In the genomic region with DNA sequence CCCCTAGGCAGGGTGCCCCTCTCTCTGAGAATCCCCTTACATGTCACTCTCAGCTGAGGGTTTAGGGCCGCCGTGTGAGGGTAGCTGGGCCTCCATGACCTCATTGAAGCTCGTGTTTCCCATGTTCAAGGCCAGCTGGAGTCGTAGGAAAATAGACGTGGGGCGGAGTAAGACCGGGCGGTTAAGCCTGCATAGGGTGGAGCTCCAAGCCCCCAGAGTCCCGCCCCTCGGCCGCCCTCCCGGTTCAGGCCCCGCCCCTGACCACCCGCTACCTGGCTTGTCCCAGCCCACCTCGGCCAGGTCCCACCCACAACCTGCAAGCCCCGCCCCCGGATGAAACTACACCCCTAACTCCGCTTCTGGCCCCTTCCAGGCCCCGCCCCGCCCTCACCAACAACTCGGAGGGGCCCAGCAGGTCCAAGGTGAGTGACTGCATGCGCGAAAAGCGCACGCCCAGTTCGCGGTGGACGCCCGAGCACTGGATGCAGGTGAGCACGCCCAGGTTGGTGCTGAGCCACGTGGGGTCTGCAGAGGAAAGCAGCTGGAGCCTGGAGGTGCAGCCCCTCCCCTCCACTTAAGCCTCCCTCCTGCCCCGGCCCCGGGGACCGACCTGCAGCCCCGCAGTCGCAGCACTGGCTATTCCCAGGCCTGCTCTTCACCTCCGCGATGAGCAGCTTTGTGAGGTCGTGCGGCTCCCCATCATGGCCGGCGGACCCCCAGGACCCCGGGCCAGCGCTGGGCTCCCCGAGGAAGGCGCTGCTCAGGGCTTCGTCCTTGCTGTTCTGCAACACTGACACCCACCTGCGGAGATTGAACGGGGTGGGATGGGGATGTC, we compare ENCODE assay signal across 11 cellular contexts. TPM values are rescaled to one million over a fixed set of nuclear protein-coding genes. Genes with fewer than 3 reads are reported as not detected.
DNase-seq lines count a peak whose midpoint lies in the region; ATAC-seq, FAIRE-seq and TF ChIP-seq lines count a peak whose summit lies in the region.
"Had no signal": no experiment of that assay in that cellular context is flagged by ENCODE, and none has a peak within 500 bp of the region (broad histone marks: within the 10 kb centered on the region; RNA-seq: fewer than 3 reads in every experiment).

No MANE protein-coding gene starts in this region.

- no peak for FAIRE-seq in D721Med (lab: Jason Lieb, UNC)

- no peaks in the 10 kb centered on the region for H3K79me1 ChIP-seq in mesendoderm (ENCODE audit: low read length)

- WGBS in mesendoderm (ENCODE audit: extremely low coverage, insufficient coverage, low lambda C conversion rate), result no CpG with 5 or more reads among the region's 49 CpGs

- H2AK5ac ChIP-seq in mesendoderm (ENCODE audit: low read length), result no peak overlapping the region

- H4K8ac ChIP-seq in mesendoderm (ENCODE audit: low read depth, low read length), result no peak overlapping the region

- H3K4me3 ChIP-seq in mesendoderm (ENCODE audit: low read length), result no peak overlapping the region
- H3K4me3 ChIP-seq in coronary artery, result no peak overlapping the region

- H3K56ac ChIP-seq in mesendoderm (ENCODE audit: low read length), result no peak overlapping the region

- H3K23ac ChIP-seq in mesendoderm (ENCODE audit: low read length), result no peak overlapping the region

- H3K4me1 ChIP-seq in mesendoderm (ENCODE audit: control insufficient read depth, low read depth, low read length), result no peaks in the 10 kb centered on the region

- peak in 5 of 6 experiments; percentile 2 to 55 (median 34) for DNase-seq in stimulated activated naive CD4-positive, alpha-beta T cell (lab: John Stamatoyannopoulos, UW)
- no peak for DNase-seq in stimulated activated naive CD4-positive, alpha-beta T cell treated with Interleukin-2 at 50 U/mL for 16 hours (lab: John Stamatoyannopoulos, UW)
- DNase-seq in amniotic epithelial cell (ENCODE audit: low read depth), result peak; percentile 40
- DNase-seq in mesendoderm, result peak; percentile 91
- DNase-seq in D721Med (ENCODE audit: insufficient read length, low spot score), result no peak
- DNase-seq in pons (ENCODE audit: low spot score), result no peak
- DNase-seq in coronary artery (ENCODE audit: low spot score), result no peak
- DNase-seq: midbrain, NCI-H1930 had no signal

- no peak overlapping the region for H3K18ac ChIP-seq in mesendoderm (ENCODE audit: low read length)

- H2BK120ac ChIP-seq in mesendoderm (ENCODE audit: low read depth, low read length), result no peak overlapping the region

- no peaks in the 10 kb centered on the region for H3K79me2 ChIP-seq in mesendoderm (ENCODE audit: control insufficient read depth, insufficient read depth, low read length)

- no peak overlapping the region for H4K5ac ChIP-seq in mesendoderm (ENCODE audit: low read length)

- H2BK5ac ChIP-seq in mesendoderm (ENCODE audit: low read length), result no peak overlapping the region

- no peak overlapping the region for H3K4me2 ChIP-seq in mesendoderm (ENCODE audit: low read length)

- TF ChIP-seq CTCF in D721Med (IDR thresholded peaks at IDR 0.05; ENCODE audit: insufficient read depth, missing control alignments), result no peak
- no peak for TF ChIP-seq CTCF in coronary artery (IDR thresholded peaks at IDR 0.05)

- H2BK15ac ChIP-seq in mesendoderm (replicated peaks; ENCODE audit: low read depth), result no peak overlapping the region

- H3K27ac ChIP-seq in mesendoderm (ENCODE audit: low read depth, low read length) (no peak overlapping the region), coronary artery (peak overlapping the region in 1 of 2 donors; percentile 1)
- H3K27ac ChIP-seq: epithelial cell of prostate had no signal

- peak overlapping the region; percentile 15 for H3K9ac ChIP-seq in mesendoderm (ENCODE audit: low read length)

- no peak for ATAC-seq in HG02970 (IDR thresholded peaks at IDR 0.05; ENCODE audit: low FRiP score, unreplicated experiment)

- H3K4ac ChIP-seq in mesendoderm (ENCODE audit: low read depth, low read length), result no peak overlapping the region

- no peaks in the 10 kb centered on the region for H3K27me3 ChIP-seq in mesendoderm (ENCODE audit: insufficient read depth, low read length, poor library complexity)

- peaks cover 11% of the 10 kb centered on the region for H3K36me3 ChIP-seq in mesendoderm (ENCODE audit: control insufficient read depth, insufficient read depth, low read length)

RNA-seq across cellular contexts. Expression of a gene that starts 12.2 kb away (rescaled TPM):
- polyA plus RNA-seq in mesendoderm (2013, experiment 1 of 2), result 0.17 TPM
- 0.17 TPM for polyA plus RNA-seq in mesendoderm (2013, experiment 2 of 2)

RNA-seq across cellular contexts. Expression of a gene that starts 47.2 kb away (rescaled TPM):
- 24.5 TPM for polyA plus RNA-seq in mesendoderm (2013, experiment 1 of 2)
- polyA plus RNA-seq in mesendoderm (2013, experiment 2 of 2), result 24.9 TPM

Comparison
In these comparisons a context has a peak if more than half of its experiments do, and no peak if none do; other contexts are left out.
1. DNase-seq: peak in stimulated activated naive CD4-positive, alpha-beta T cell (5 of 6), amniotic epithelial cell (single experiment) and mesendoderm (single experiment); none in stimulated activated naive CD4-positive, alpha-beta T cell treated with Interleukin-2 at 50 U/mL for 16 hours (single experiment), D721Med (single experiment), pons (single experiment) and coronary artery (single experiment).